In the genomic region with DNA sequence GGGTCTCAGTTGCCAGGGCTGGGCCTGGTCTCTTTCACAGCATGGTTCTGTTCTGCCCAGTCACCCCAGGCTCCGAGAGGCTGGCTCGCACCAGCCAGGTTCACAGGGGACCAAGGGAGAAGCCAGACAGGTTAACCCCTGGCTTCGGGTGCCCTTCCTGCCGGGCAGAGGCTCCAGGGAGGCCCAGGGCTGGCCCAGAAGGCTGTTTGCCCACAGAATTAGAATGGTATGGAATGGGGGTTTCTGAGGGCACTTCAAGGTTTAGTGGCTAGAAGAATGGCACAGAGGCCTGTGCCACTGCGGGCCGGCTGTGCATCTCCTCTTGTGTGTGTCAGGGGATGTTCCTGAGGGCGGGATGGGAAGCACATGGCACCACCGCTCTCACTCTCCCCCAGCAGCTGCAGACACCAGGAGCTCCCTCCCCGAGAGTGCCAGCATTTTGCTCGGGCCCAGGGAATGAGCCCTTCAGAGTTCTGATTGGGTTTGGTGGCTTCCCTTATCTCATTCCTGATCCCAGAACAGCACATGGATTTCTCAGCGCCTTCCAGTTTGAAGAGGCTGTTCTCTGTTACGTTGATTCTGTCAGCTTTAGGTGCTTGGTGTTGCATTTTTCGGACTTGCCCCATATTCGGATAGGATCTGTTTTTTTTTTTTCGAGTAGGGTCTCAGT, we compare ENCODE assay signal across 1 cellular context.
A peak's percentile ranks its signal among the peaks of the same experiment; 100 is the strongest.
TF ChIP-seq lines count a peak whose summit lies in the region.

No MANE protein-coding gene starts in this region.

TF ChIP-seq in K562, 482 proteins besides CTCF, POLR2A, EP300 and RAD21:
- no peak for TF ChIP-seq POLR3A (IDR thresholded peaks at IDR 0.05; ENCODE audit: borderline replicate concordance, extremely low read depth, insufficient read depth, insufficient read length)
- peak; percentile 51 for TF ChIP-seq RBM22 (IDR thresholded peaks at IDR 0.05; ENCODE audit: low read depth, low read length, poor library complexity, severe bottlenecking)
- TF ChIP-seq BACH1 (tag; IDR thresholded peaks at IDR 0.05) = no peak
- peak; percentile 42; the same call in 1 of the 2 replicates for TF ChIP-seq POLR2G (IDR thresholded peaks at IDR 0.05; ENCODE audit: low read depth, low read length)
- no peak for TF ChIP-seq ZNF79 (CRISPR knock-in tag; IDR thresholded peaks at IDR 0.05; ENCODE audit: low read depth)
- no peak for TF ChIP-seq KAT2B (IDR thresholded peaks at IDR 0.05; ENCODE audit: low read depth, low read length)
- TF ChIP-seq ADNP (tag; IDR thresholded peaks at IDR 0.05) = 0 out of 2 replicates have a peak, but pooled peaks have one; percentile 3
- TF ChIP-seq ZFP36 (IDR thresholded peaks at IDR 0.05; ENCODE audit: low read depth, low read length, partially characterized antibody) = no peak
- TF ChIP-seq BCL6 (CRISPR knock-in tag; IDR thresholded peaks at IDR 0.05) = no peak
- TF ChIP-seq, protein P1, sequence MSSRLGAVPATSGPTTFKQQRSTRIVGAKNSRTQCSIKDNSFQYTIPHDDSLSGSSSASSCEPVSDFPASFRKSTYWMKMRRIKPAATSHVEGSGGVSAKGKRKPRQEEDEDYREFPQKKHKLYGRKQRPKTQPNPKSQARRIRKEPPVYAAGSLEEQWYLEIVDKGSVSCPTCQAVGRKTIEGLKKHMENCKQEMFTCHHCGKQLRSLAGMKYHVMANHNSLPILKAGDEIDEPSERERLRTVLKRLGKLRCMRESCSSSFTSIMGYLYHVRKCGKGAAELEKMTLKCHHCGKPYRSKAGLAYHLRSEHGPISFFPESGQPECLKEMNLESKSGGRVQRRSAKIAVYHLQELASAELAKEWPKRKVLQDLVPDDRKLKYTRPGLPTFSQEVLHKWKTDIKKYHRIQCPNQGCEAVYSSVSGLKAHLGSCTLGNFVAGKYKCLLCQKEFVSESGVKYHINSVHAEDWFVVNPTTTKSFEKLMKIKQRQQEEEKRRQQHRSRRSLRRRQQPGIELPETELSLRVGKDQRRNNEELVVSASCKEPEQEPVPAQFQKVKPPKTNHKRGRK (tag; IDR thresholded peaks at IDR 0.05) = no peak
- TF ChIP-seq YY1 (IDR thresholded peaks at IDR 0.05; ENCODE audit: borderline replicate concordance in 1 of 3, control insufficient read depth in 1 of 3, extremely low read depth in 1 of 3, insufficient read depth in 3 of 3, insufficient read length in 1 of 3, insufficient replicate concordance in 2 of 3, low read depth in 1 of 3, low read length in 2 of 3) = no peak
- TF ChIP-seq ERF (CRISPR knock-in tag; IDR thresholded peaks at IDR 0.05) = no peak
- TF ChIP-seq, protein P2, sequence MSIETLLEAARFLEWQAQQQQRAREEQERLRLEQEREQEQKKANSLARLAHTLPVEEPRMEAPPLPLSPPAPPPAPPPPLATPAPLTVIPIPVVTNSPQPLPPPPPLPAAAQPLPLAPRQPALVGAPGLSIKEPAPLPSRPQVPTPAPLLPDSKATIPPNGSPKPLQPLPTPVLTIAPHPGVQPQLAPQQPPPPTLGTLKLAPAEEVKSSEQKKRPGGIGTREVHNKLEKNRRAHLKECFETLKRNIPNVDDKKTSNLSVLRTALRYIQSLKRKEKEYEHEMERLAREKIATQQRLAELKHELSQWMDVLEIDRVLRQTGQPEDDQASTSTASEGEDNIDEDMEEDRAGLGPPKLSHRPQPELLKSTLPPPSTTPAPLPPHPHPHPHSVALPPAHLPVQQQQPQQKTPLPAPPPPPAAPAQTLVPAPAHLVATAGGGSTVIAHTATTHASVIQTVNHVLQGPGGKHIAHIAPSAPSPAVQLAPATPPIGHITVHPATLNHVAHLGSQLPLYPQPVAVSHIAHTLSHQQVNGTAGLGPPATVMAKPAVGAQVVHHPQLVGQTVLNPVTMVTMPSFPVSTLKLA (conservative IDR thresholded peaks at IDR 0.05) = no peak
